1 cellular context compared by ENCODE assay signal in the genomic region with DNA sequence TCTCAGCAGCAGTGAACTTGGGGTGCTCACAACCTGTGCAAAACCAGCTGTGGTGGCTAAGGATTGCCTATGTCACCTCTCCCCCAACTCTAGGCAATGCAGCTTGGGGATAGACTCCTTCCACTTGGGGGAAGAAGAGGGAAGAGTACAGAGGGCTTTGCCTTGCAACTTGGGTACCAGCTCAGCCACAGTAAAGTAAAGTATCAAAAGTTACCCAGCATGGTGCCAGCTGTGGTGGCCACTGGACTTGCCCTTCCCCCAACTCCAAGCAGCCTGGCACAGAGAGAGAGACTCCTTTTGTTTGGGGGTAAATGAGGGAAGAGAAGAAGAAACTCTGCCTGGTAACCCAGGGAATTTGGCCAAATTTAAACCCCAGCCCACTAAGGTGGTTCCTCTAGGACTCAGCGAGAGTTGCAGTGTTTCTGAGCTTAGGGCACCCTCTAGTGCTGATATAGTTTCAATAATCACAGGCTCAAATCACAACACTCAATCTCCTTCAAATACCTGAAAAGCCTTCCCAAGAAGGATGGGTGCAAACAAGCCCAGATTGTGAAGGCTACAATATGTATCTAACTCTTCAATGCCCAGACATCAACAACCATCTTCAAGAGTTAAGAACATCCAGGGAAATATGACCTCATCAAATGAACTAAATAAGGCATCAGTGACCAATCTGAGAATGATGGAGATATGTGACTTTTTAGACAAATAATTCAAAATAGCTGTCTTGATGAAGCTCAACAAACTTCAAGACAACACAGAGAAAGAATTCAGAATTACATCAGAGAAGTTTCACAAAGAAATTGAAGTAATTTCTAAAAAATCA.
TF ChIP-seq lines count a peak whose summit lies in the region.

No MANE protein-coding gene starts in this region.

TF ChIP-seq in IMR-90, 13 proteins besides CTCF, POLR2A, EP300 and RAD21:
- no peak for TF ChIP-seq USF2 (IDR thresholded peaks at IDR 0.05; ENCODE audit: low read depth, low read length)
- 0 out of 2 replicates have a peak, but pooled peaks have one; percentile 7 for TF ChIP-seq SMC3 (IDR thresholded peaks at IDR 0.05; ENCODE audit: low read depth, low read length)
TF ChIP-seq in IMR-90: peak in this region for 1.
